13 cellular contexts compared by ENCODE assay signal in the genomic region with DNA sequence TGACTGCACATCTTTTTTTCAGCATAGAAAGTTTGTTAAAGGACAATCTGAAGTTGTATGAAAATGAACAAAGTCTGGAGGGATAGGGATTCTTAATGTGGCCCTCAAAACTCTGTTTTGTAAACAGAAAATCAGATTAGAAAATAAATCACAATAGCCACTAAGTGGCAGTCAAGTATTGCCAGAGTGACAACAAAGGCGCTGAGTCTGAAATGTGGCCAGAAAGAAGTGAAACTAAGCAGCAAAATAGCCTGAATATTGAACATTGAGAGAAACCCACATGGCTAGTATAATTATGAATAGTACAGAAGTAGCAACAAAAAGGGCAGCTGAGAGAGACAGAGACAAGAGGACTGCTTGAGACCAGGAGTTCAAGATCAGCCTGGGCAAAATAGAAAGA.
A peak's percentile ranks its signal among the peaks of the same experiment; 100 is the strongest.
DNase-seq lines count a peak whose midpoint lies in the region; ATAC-seq and FAIRE-seq lines count a peak whose summit lies in the region.
"Had no signal": no experiment of that assay in that cellular context is flagged by ENCODE, and none has a peak within 500 bp of the region (broad histone marks: within the 10 kb centered on the region; RNA-seq: fewer than 3 reads in every experiment).

No MANE protein-coding gene starts in this region.

- DNase-seq in NAMALWA (ENCODE audit: low spot score): peak; percentile 29
- no peak for DNase-seq in NCI-H146 treated with DMSO at 0.1 percent for 48 hours (lab: John Stamatoyannopoulos, UW; ENCODE audit: unreplicated experiment)
- no peak for DNase-seq in middle frontal gyrus (ENCODE audit: extremely low spot score, low spot score)
- DNase-seq: activated CD4-positive, alpha-beta T cell treated with anti-CD3 and anti-CD28 coated beads for 36 hours; activated effector memory CD4-positive, alpha-beta T cell treated with Interleukin-2 at 50 U/mL for 16 hours; central memory CD4-positive, alpha-beta T cell; NCI-H2171 treated with DMSO at 0.1 percent for 48 hours had no signal

- ATAC-seq in GM18499 (IDR thresholded peaks at IDR 0.05; ENCODE audit: insufficient read depth, unreplicated experiment): peak; percentile 70
- ATAC-seq in GM21786 (IDR thresholded peaks at IDR 0.05; ENCODE audit: unreplicated experiment): peak; percentile 88
- ATAC-seq in HG02571 (IDR thresholded peaks at IDR 0.05; ENCODE audit: unreplicated experiment): no peak
- ATAC-seq: activated CD4-positive, alpha-beta T cell treated with anti-CD3 and anti-CD28 coated beads for 36 hours; natural killer cell treated with Interleukin-12 subunit alpha and Interleukin-12 subunit beta and Interleukin-15 and Interleukin-18, amount 100 ng/mL, for 72 hours had no signal

- peak; percentile 99 for FAIRE-seq in islet of Langerhans (lab: Jason Lieb, UNC)
- FAIRE-seq: keratinocyte had no signal
